In genomic region chr7:35787925-35788324, GRCh38 we compare ENCODE assay signal across 18 cellular contexts. TPM values are rescaled to one million over a fixed set of nuclear protein-coding genes. Genes with fewer than 3 reads are reported as not detected.
A peak's percentile ranks its signal among the peaks of the same experiment; 100 is the strongest.
DNase-seq lines count a peak whose midpoint lies in the region; ATAC-seq, FAIRE-seq and TF ChIP-seq lines count a peak whose summit lies in the region.
"Had no signal": no experiment of that assay in that cellular context is flagged by ENCODE, and none has a peak within 500 bp of the region (broad histone marks: within the 10 kb centered on the region; RNA-seq: fewer than 3 reads in every experiment).

No MANE protein-coding gene starts in this region.

- H3K36me3 ChIP-seq in HUES64 (ENCODE audit: insufficient read depth, low read length): no peaks in the 10 kb centered on the region
- no peaks in the 10 kb centered on the region for H3K36me3 ChIP-seq in keratinocyte (ENCODE audit: control insufficient read depth in 2 of 2, extremely low read depth in 1 of 2, insufficient read depth in 2 of 2, low read length in 2 of 2)
- H3K36me3 ChIP-seq in CD4-positive, alpha-beta memory T cell (ENCODE audit: insufficient read depth, low read length): no peaks in the 10 kb centered on the region
- H3K36me3 ChIP-seq in CD8-positive, alpha-beta T cell (ENCODE audit: insufficient read depth, low read length): no peaks in the 10 kb centered on the region
- H3K36me3 ChIP-seq: BLaER1 treated with 17β-estradiol and CSF1 and Interleukin-3, amounts not matched to agents 10 nM and 100 nM had no signal

- H3K9me3 ChIP-seq in HUES64 (ENCODE audit: insufficient read depth, low read depth, low read length) (no peaks in the 10 kb centered on the region), keratinocyte (ENCODE audit: control insufficient read depth, low read depth, low read length) (no peaks in the 10 kb centered on the region)
- no peaks in the 10 kb centered on the region for H3K9me3 ChIP-seq in CD4-positive, alpha-beta memory T cell (ENCODE audit: control insufficient read depth in 1 of 2, low read length in 2 of 2)
- H3K9me3 ChIP-seq in CD8-positive, alpha-beta T cell (ENCODE audit: low read length): no peaks in the 10 kb centered on the region

- peaks cover 15% of the 10 kb centered on the region for H3K9me3 Mint-ChIP-seq in WTC11
- peaks cover 0 to 17% (median 6%) of the 10 kb centered on the region in 8 donors for H3K9me3 Mint-ChIP-seq in CD4-positive, alpha-beta memory T cell
- H3K9me3 Mint-ChIP-seq in CD8-positive, alpha-beta T cell: peaks cover 6% of the 10 kb centered on the region

- no peak overlapping the region for H3K4me3 Mint-ChIP-seq in WTC11
- H3K4me3 Mint-ChIP-seq in CD4-positive, alpha-beta memory T cell: no peak overlapping the region
- H3K4me3 Mint-ChIP-seq in CD8-positive, alpha-beta T cell: no peak overlapping the region
- H3K4me3 Mint-ChIP-seq: B cell had no signal

- peak; percentile 49 for FAIRE-seq in keratinocyte (lab: Jason Lieb, UNC)
- FAIRE-seq: D721Med, G401.6, GM12892, GM18507 had no signal

- DNase-seq in WTC11 (ENCODE audit: low spot score) (no peak), keratinocyte (ENCODE audit: low read depth, low spot score) (no peak), LoVo (ENCODE audit: low spot score) (no peak)
- no peak for DNase-seq in CD4-positive, alpha-beta memory T cell
- DNase-seq in CD8-positive, alpha-beta T cell: no peak
- DNase-seq: Caco-2, HCEC 1CT, IMR-90, KBM-7 had no signal

- H3K9me1 ChIP-seq in keratinocyte (ENCODE audit: control insufficient read depth, extremely low read depth, insufficient read depth, low read length): no peaks in the 10 kb centered on the region

- peaks cover 4% of the 10 kb centered on the region; the same call in 1 of the 2 replicates for H3K27me3 Mint-ChIP-seq in WTC11 (ENCODE audit: low read depth)
- peaks cover 0 to 1% of the 10 kb centered on the region in 2 donors for H3K27me3 Mint-ChIP-seq in CD4-positive, alpha-beta memory T cell
- peaks cover 2% of the 10 kb centered on the region for H3K27me3 Mint-ChIP-seq in CD8-positive, alpha-beta T cell (ENCODE audit: low read depth)
- H3K27me3 Mint-ChIP-seq: B cell had no signal

- POLR2A ChIA-PET in WTC11 (lab: Charles Lee): no interaction called here
- POLR2A ChIA-PET in CD4-positive, alpha-beta memory T cell (lab: Charles Lee; ENCODE audit: partially characterized antibody): interaction anchor here (2.0 kb wide), 1 partner anchor 13 kb away, joined by 5 read pairs; the partner anchor contains the start of gene SEPTIN7
- POLR2A ChIA-PET in CD8-positive, alpha-beta T cell (lab: Charles Lee): interaction anchor here (1.1 kb wide), 1 partner anchor 13 kb away, joined by 4 read pairs; the partner anchor contains the start of gene SEPTIN7

- H3K4me1 Mint-ChIP-seq in WTC11: peaks cover 10% of the 10 kb centered on the region
- peaks cover 0 to 1% (median 0%) of the 10 kb centered on the region in 4 donors for H3K4me1 Mint-ChIP-seq in CD4-positive, alpha-beta memory T cell
- no peaks in the 10 kb centered on the region for H3K4me1 Mint-ChIP-seq in CD8-positive, alpha-beta T cell (ENCODE audit: low read depth)
- H3K4me1 Mint-ChIP-seq: B cell had no signal

- H3K27ac ChIP-seq in HUES64 (ENCODE audit: low read depth, low read length) (peak overlapping the region; percentile 43; the same call in 1 of the 2 replicates), keratinocyte (ENCODE audit: control insufficient read depth, insufficient read depth, low read length) (no peak overlapping the region)
- no peak overlapping the region for H3K27ac ChIP-seq in CD4-positive, alpha-beta memory T cell (ENCODE audit: low read depth, low read length)
- no peak overlapping the region for H3K27ac ChIP-seq in CD8-positive, alpha-beta T cell (ENCODE audit: low read depth, low read length)
- H3K27ac ChIP-seq: BLaER1 treated with 17β-estradiol and CSF1 and Interleukin-3, amounts not matched to agents 10 nM and 100 nM; HL-60 had no signal

- CTCF ChIA-PET in WTC11 (lab: Charles Lee): no interaction called here
- CTCF ChIA-PET in CD4-positive, alpha-beta memory T cell (lab: Charles Lee; ENCODE audit: partially characterized antibody): interaction anchor here (0.8 kb wide), 1 partner anchor 8 kb away, joined by 3 read pairs; no protein-coding TSS in a partner anchor
- CTCF ChIA-PET in CD8-positive, alpha-beta T cell (lab: Charles Lee): no interaction called here

- no peaks in the 10 kb centered on the region for H3K27me3 ChIP-seq in HUES64 (ENCODE audit: insufficient read depth, low read length)
- H3K27me3 ChIP-seq in keratinocyte (ENCODE audit: control insufficient read depth, extremely low read depth, insufficient read depth, low read length): no peaks in the 10 kb centered on the region
- no peaks in the 10 kb centered on the region for H3K27me3 ChIP-seq in CD4-positive, alpha-beta memory T cell (ENCODE audit: insufficient read depth, low read length)
- no peaks in the 10 kb centered on the region for H3K27me3 ChIP-seq in CD8-positive, alpha-beta T cell (ENCODE audit: insufficient read depth, low read length)
- H3K27me3 ChIP-seq: BLaER1 treated with 17β-estradiol and CSF1 and Interleukin-3, amounts not matched to agents 10 nM and 100 nM had no signal

- no peak overlapping the region; the same call in 1 of the 2 replicates for H3K27ac Mint-ChIP-seq in WTC11
- no peak overlapping the region for H3K27ac Mint-ChIP-seq in CD4-positive, alpha-beta memory T cell
- no peak overlapping the region for H3K27ac Mint-ChIP-seq in CD8-positive, alpha-beta T cell
- H3K27ac Mint-ChIP-seq: B cell had no signal

- H3K4me3 ChIP-seq in HUES64 (ENCODE audit: low read length) (no peak overlapping the region), keratinocyte (ENCODE audit: control insufficient read depth in 2 of 3, extremely low read depth in 1 of 3, insufficient read depth in 2 of 3, low read depth in 1 of 3, low read length in 3 of 3) (no peak overlapping the region)
- no peak overlapping the region for H3K4me3 ChIP-seq in CD4-positive, alpha-beta memory T cell (ENCODE audit: low read length in 2 of 2)
- no peak overlapping the region for H3K4me3 ChIP-seq in CD8-positive, alpha-beta T cell (ENCODE audit: low read depth, low read length)
- H3K4me3 ChIP-seq: BLaER1 treated with 17β-estradiol and CSF1 and Interleukin-3, amounts not matched to agents 10 nM and 100 nM had no signal

- H3K4me2 ChIP-seq in keratinocyte (ENCODE audit: control insufficient read depth, extremely low read depth, insufficient read depth, low read depth, low read length): no peak overlapping the region
- H3K4me2 ChIP-seq: BLaER1 treated with 17β-estradiol and CSF1 and Interleukin-3, amounts not matched to agents 10 nM and 100 nM had no signal

- no peak overlapping the region for H2AFZ ChIP-seq in keratinocyte (ENCODE audit: control insufficient read depth, low read length)

- intact Hi-C loops in CD4-positive, alpha-beta memory T cell (cut with micrococcal nuclease): no loop called here
- intact Hi-C loops in CD8-positive, alpha-beta T cell (cut with DNase I, micrococcal nuclease): no loop called here

- H3K9ac ChIP-seq in HUES64 (ENCODE audit: low read depth, low read length): no peak overlapping the region
- H3K9ac ChIP-seq in keratinocyte (ENCODE audit: control insufficient read depth, extremely low read depth, insufficient read depth, low read length): no peak overlapping the region
- H3K9ac ChIP-seq: BLaER1 treated with 17β-estradiol and CSF1 and Interleukin-3, amounts not matched to agents 10 nM and 100 nM had no signal

- peaks cover 19% of the 10 kb centered on the region for H3K36me3 Mint-ChIP-seq in WTC11
- H3K36me3 Mint-ChIP-seq in CD4-positive, alpha-beta memory T cell: peaks cover 0 to 7% of the 10 kb centered on the region in 2 donors
- H3K36me3 Mint-ChIP-seq in CD8-positive, alpha-beta T cell: no peaks in the 10 kb centered on the region

- no peaks in the 10 kb centered on the region for H3K79me2 ChIP-seq in keratinocyte (ENCODE audit: control insufficient read depth, insufficient read depth, low read length)

- TF ChIP-seq CTCF in WTC11 (IDR thresholded peaks at IDR 0.05): no peak
- no peak for TF ChIP-seq CTCF in keratinocyte (optimal IDR thresholded peaks at IDR 0.05 in 1 of 3, IDR thresholded peaks at IDR 0.05 in 1 of 3, conservative IDR thresholded peaks at IDR 0.05 in 1 of 3; ENCODE audit: extremely low read depth in 1 of 3, insufficient read depth in 2 of 3, low read length in 3 of 3)
- TF ChIP-seq CTCF in CD8-positive, alpha-beta T cell (IDR thresholded peaks at IDR 0.05): no peak

- 69% methylated on average over 2 of the region's 2 CpGs for WGBS in HUES64

- dilution Hi-C loops in keratinocyte (cut with MboI; ENCODE audit: extremely low pct_ligation_motif_present, low sequenced_read_pairs): no loop called here

- peaks cover 6% of the 10 kb centered on the region; the same call in 1 of the 2 replicates for H3K4me1 ChIP-seq in HUES64 (ENCODE audit: insufficient read depth, low read length)
- no peaks in the 10 kb centered on the region for H3K4me1 ChIP-seq in keratinocyte (ENCODE audit: control insufficient read depth, extremely low read depth, insufficient read depth, low read length)
- no peaks in the 10 kb centered on the region for H3K4me1 ChIP-seq in CD4-positive, alpha-beta memory T cell (ENCODE audit: insufficient read depth, low read length)
- no peaks in the 10 kb centered on the region for H3K4me1 ChIP-seq in CD8-positive, alpha-beta T cell (ENCODE audit: insufficient read depth, low read length)
- H3K4me1 ChIP-seq: BLaER1 treated with 17β-estradiol and CSF1 and Interleukin-3, amounts not matched to agents 10 nM and 100 nM had no signal

- ATAC-seq in WTC11 (peak; percentile 79), GM21423 (IDR thresholded peaks at IDR 0.05; ENCODE audit: unreplicated experiment) (no peak)
- ATAC-seq in CD8-positive, alpha-beta T cell: no peak

- no peaks in the 10 kb centered on the region for H4K20me1 ChIP-seq in keratinocyte (ENCODE audit: control insufficient read depth, extremely low read depth, insufficient read depth, low read length)
- H4K20me1 ChIP-seq: BLaER1 treated with 17β-estradiol and CSF1 and Interleukin-3, amounts not matched to agents 10 nM and 100 nM had no signal

TF ChIP-seq in WTC11, 78 proteins besides CTCF, POLR2A, EP300 and RAD21 (continues in another document):
- TF ChIP-seq ZNF219 (CRISPR knock-in tag; IDR thresholded peaks at IDR 0.05; ENCODE audit: borderline replicate concordance) (no peak), ZNF317 (CRISPR knock-in tag; IDR thresholded peaks at IDR 0.05; ENCODE audit: borderline replicate concordance, low read depth) (no peak)

RNA-seq across cellular contexts. Expression of gene SEPTIN7, which starts 12.9 kb away (rescaled TPM):
- polyA plus RNA-seq in HUES64 (2013, experiment 1 of 2): 218 TPM
- polyA plus RNA-seq in HUES64 (2013, experiment 2 of 2): 244 TPM
- 153 to 161 TPM (median 158 TPM) in 3 replicates for total RNA-seq in WTC11 (2021)
- polyA plus RNA-seq in keratinocyte: 158 to 284 TPM (median 173 TPM) in 3 replicates
- polyA plus RNA-seq in keratinocyte (2011; ENCODE audit: low read depth): 560 TPM
- polyA plus RNA-seq in keratinocyte (2011; cell fraction: cytosol; rRNA removed): 113 and 242 TPM in 2 replicates
- polyA plus RNA-seq in keratinocyte (2011; cell fraction: nucleus; rRNA removed): 117 and 173 TPM in 2 replicates
- polyA plus RNA-seq in keratinocyte (2012; ENCODE audit: low replicate concordance): 148 and 213 TPM in 2 replicates
- 23.1 to 180 TPM (median 92.1 TPM) in 3 replicates for polyA minus RNA-seq in keratinocyte
- polyA minus RNA-seq in keratinocyte (2011; cell fraction: cytosol; rRNA and poly(A)+ RNA removed): 84.8 TPM
- 57.4 and 108 TPM in 2 replicates for polyA minus RNA-seq in keratinocyte (2011; cell fraction: nucleus; rRNA and poly(A)+ RNA removed)
- 100 to 1,000 TPM; 197 to 202 TPM for total RNA-seq in CD4-positive, alpha-beta memory T cell
- 100 to 1,000 TPM; 578 to 662 TPM for polyA plus RNA-seq in CD4-positive, alpha-beta memory T cell
- 100 to 1,000 TPM; 185 to 190 TPM for total RNA-seq in CD8-positive, alpha-beta T cell
